Comparison of ENCODE assay signal across 8 cellular contexts in the genomic region with DNA sequence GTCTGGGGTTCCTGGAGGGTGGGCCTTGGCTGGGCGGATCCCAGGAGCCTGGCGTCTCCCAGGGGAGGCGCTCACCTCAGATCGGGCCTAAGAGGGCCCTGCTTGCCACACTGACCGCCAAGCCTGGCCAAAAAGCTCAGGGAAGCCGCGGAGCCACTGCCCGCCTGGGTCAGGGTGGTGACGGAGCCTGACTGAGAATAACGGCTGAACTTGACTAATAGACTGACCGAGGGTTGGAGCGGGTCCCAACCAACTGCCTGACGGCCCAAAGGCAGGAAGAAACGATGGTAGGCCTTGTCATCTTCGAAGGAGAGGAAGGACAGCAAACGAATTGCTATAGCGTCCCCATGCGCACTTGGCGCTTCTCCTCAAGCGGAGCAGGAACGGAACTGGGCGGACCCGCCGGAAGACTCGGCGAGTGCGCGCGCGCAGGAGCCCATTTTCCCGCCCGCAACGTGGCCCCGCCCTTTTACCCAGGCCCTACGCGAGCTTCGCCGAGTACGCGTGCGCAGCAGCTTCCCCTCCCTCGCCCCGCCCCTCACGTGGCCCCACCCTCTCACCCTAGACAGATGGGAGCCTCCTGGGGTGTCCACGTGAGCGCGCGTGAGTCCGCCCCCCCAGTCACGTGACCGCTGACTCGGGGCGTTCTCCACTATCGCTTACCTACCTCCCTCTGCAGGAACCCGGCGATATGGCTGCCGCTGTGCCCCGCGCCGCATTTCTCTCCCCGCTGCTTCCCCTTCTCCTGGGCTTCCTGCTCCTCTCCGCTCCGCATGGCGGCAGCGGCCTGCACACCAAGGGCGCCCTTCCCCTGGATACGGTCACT. TPM values are rescaled to one million over a fixed set of nuclear protein-coding genes. Genes with fewer than 3 reads are reported as not detected.
A peak's percentile ranks its signal among the peaks of the same experiment; 100 is the strongest.
DNase-seq lines count a peak whose midpoint lies in the region; ATAC-seq and TF ChIP-seq lines count a peak whose summit lies in the region.

A gene (plus strand): TSS at position 652 of the 826 bp plus-strand sequence. CDS start 40 bp downstream, at position 692.
A gene (minus strand): TSS at position 391 of the 826 bp plus-strand sequence. CDS start 7,895 bp downstream, outside the sequence.

- H2BK5ac ChIP-seq in trophoblast cell (ENCODE audit: low read depth, low read length, poor library complexity) = peak within 1 kb of the TSS; percentile 68

- ATAC-seq in HG02678 (IDR thresholded peaks at IDR 0.05; ENCODE audit: unreplicated experiment) = peak; percentile 70

- H3K4me3 ChIP-seq in SU-DHL-6 (ENCODE audit: insufficient read depth, low read length, poor library complexity, severe bottlenecking) (peak within 1 kb of the TSS; percentile 89), cardiac muscle cell (peak within 1 kb of the TSS; percentile 78), trophoblast cell (ENCODE audit: low read depth, low read length) (peak within 1 kb of the TSS; percentile 99), transverse colon (peak within 1 kb of the TSS; percentile 70 to 90 (median 84))

- peak within 1 kb of the TSS; percentile 70 for H3K18ac ChIP-seq in trophoblast cell (ENCODE audit: low read length)

- H3K9me2 ChIP-seq in SU-DHL-6 (replicated peaks; ENCODE audit: insufficient read depth, low read length) = no peaks in the 10 kb centered on the region

- peak within 1 kb of the TSS; percentile 97 for H3K4ac ChIP-seq in trophoblast cell (ENCODE audit: low read depth, low read length)

- H3K23ac ChIP-seq in trophoblast cell (ENCODE audit: low read length) = no peak within 1 kb of the TSS

- H3K79me2 ChIP-seq in SU-DHL-6 (ENCODE audit: insufficient read depth, low read length) (peaks cover 71% of the 10 kb centered on the region), trophoblast cell (ENCODE audit: control insufficient read depth, insufficient read depth, low read length, poor library complexity) (peaks cover 18% of the 10 kb centered on the region)

- peaks cover 28% of the 10 kb centered on the region for H3F3A ChIP-seq in SU-DHL-6 (ENCODE audit: insufficient read depth)

- H3K9ac ChIP-seq in SU-DHL-6 (ENCODE audit: low read length) (peak within 1 kb of the TSS; percentile 95), trophoblast cell (ENCODE audit: low read length) (peak within 1 kb of the TSS; percentile 98)

- H2AK5ac ChIP-seq in trophoblast cell (ENCODE audit: low read length) = peak within 1 kb of the TSS; percentile 4

- H3K27me3 ChIP-seq in SU-DHL-6 (ENCODE audit: low read length) = no peaks in the 10 kb centered on the region
- H3K27me3 ChIP-seq in cardiac muscle cell = no peaks in the 10 kb centered on the region
- H3K27me3 ChIP-seq in trophoblast cell (ENCODE audit: insufficient read depth, low read length) = no peaks in the 10 kb centered on the region
- H3K27me3 ChIP-seq in transverse colon = no peaks in the 10 kb centered on the region

- peaks cover 15% of the 10 kb centered on the region for H3K79me1 ChIP-seq in trophoblast cell (ENCODE audit: low read length)

- WGBS in trophoblast cell (ENCODE audit: extremely low coverage, insufficient coverage, insufficient read length) = no CpG with 5 or more reads among the region's 67 CpGs
- 0% methylated on average over 67 of the region's 67 CpGs; no CpG with 5 or more reads in 1 of the 2 donors for WGBS in transverse colon (ENCODE audit: low coverage in 1 of 2), 2 donors

- H4K12ac ChIP-seq in trophoblast cell (ENCODE audit: low read depth, low read length) = peak within 1 kb of the TSS; percentile 78

- in situ Hi-C loops in transverse colon (cut with MboI; ENCODE audit: low pct_ligation_motif_present in 1 of 4, low pct_unique_long_range_greater_than_20kb in 1 of 4, low sequenced_read_pairs in 3 of 4) = loop anchor here in 2 of 4 donors (10.0 kb wide), 1 partner anchor 68 kb away; no protein-coding TSS in a partner anchor

- H4K20me1 ChIP-seq in SU-DHL-6 (ENCODE audit: low read depth, low read length) = peaks cover 15% of the 10 kb centered on the region; the same call in 1 of the 2 replicates

- peak; percentile 97 for DNase-seq in NCI-H128 (lab: John Stamatoyannopoulos, UW; ENCODE audit: unreplicated experiment)
- peak; percentile 100 for DNase-seq in activated naive CD8-positive, alpha-beta T cell treated with anti-CD3 and anti-CD28 coated beads, Interleukin-2, amount 50 U/mL, for 16 hours (ENCODE audit: low read depth, low spot score)
- peak; percentile 99 for DNase-seq in cardiac muscle cell (ENCODE audit: low read depth in 1 of 2, low spot score in 1 of 2)
- DNase-seq in trophoblast cell = peak; percentile 99
- DNase-seq in transverse colon = peak; percentile 100

- TF ChIP-seq POLR2A in transverse colon (IDR thresholded peaks at IDR 0.05) = peak; percentile 95

- peak within 1 kb of the TSS; percentile 54 for H2BK120ac ChIP-seq in trophoblast cell (ENCODE audit: insufficient read depth, low read length, poor library complexity)

- H3K9me3 ChIP-seq in SU-DHL-6 (ENCODE audit: insufficient read depth, low read length) (no peaks in the 10 kb centered on the region), cardiac muscle cell (ENCODE audit: low read depth) (no peaks in the 10 kb centered on the region), trophoblast cell (ENCODE audit: insufficient read depth, low read depth, low read length) (peaks cover 5% of the 10 kb centered on the region), transverse colon (no peaks in the 10 kb centered on the region)

- intact Hi-C loops in transverse colon (cut with DNase I; ENCODE audit: low total_unique reads) = no loop called here

- no peak within 1 kb of the TSS for H2BK12ac ChIP-seq in trophoblast cell (ENCODE audit: low read length)

- H3K4me1 ChIP-seq in cardiac muscle cell (ENCODE audit: low read depth) = peaks cover 10% of the 10 kb centered on the region
- H3K4me1 ChIP-seq in trophoblast cell (ENCODE audit: control insufficient read depth in 1 of 2, insufficient read depth in 2 of 2, low read length in 2 of 2) = peaks cover 7 to 13% of the 10 kb centered on the region in 2 experiments
- peaks cover 16 to 44% (median 25%) of the 10 kb centered on the region in 4 donors for H3K4me1 ChIP-seq in transverse colon

- peak within 1 kb of the TSS; percentile 78 for H2AFZ ChIP-seq in SU-DHL-6 (ENCODE audit: low read depth, low read length, severe bottlenecking)
- H2AFZ ChIP-seq in trophoblast cell (ENCODE audit: insufficient read depth, low read length, poor library complexity) = peak within 1 kb of the TSS; percentile 72

- TF ChIP-seq CTCF in GM12872 (IDR thresholded peaks at IDR 0.05; ENCODE audit: insufficient read depth, low read depth, low read length) = peak; percentile 56
- peak; percentile 9 for TF ChIP-seq CTCF in SU-DHL-6 (IDR thresholded peaks at IDR 0.05; ENCODE audit: insufficient read depth, low read length, poor library complexity, severe bottlenecking)
- peak; percentile 44 for TF ChIP-seq CTCF in cardiac muscle cell (IDR thresholded peaks at IDR 0.05; ENCODE audit: low read depth, low read length)
- peak; percentile 62 to 94 (median 64) for TF ChIP-seq CTCF in transverse colon (IDR thresholded peaks at IDR 0.05)

- peak within 1 kb of the TSS; percentile 95 for H3K27ac ChIP-seq in SU-DHL-6 (ENCODE audit: low read depth, low read length)
- H3K27ac ChIP-seq in cardiac muscle cell = peak within 1 kb of the TSS; percentile 96
- H3K27ac ChIP-seq in trophoblast cell (ENCODE audit: low read depth, low read length) = peak within 1 kb of the TSS; percentile 95
- peak within 1 kb of the TSS; percentile 98 to 99 (median 98) for H3K27ac ChIP-seq in transverse colon

- H3K36me3 ChIP-seq in SU-DHL-6 (ENCODE audit: low read length) = peaks cover 12% of the 10 kb centered on the region
- H3K36me3 ChIP-seq in cardiac muscle cell = peaks cover 6% of the 10 kb centered on the region
- H3K36me3 ChIP-seq in trophoblast cell (ENCODE audit: control insufficient read depth in 1 of 2, insufficient read depth in 2 of 2, low read length in 2 of 2) = peaks cover 0 to 2% of the 10 kb centered on the region in 2 experiments
- peaks cover 0 to 3% (median 0%) of the 10 kb centered on the region in 4 donors for H3K36me3 ChIP-seq in transverse colon

- peak; percentile 33 for TF ChIP-seq EP300 in transverse colon (IDR thresholded peaks at IDR 0.05; ENCODE audit: low read depth)

- H3K4me2 ChIP-seq in SU-DHL-6 (ENCODE audit: low read depth, low read length, poor library complexity, severe bottlenecking) = peak within 1 kb of the TSS; percentile 90
- H3K4me2 ChIP-seq in trophoblast cell (ENCODE audit: low read length) = peak within 1 kb of the TSS; percentile 94

- peak within 1 kb of the TSS; percentile 92 for H4K8ac ChIP-seq in trophoblast cell (ENCODE audit: low read depth, low read length)

- peak within 1 kb of the TSS; percentile 96 for H4K91ac ChIP-seq in trophoblast cell (ENCODE audit: low read depth, low read length)

- peak within 1 kb of the TSS; percentile 97 for H3K14ac ChIP-seq in trophoblast cell (ENCODE audit: low read length)

RNA-seq across cellular contexts. Expression of the first gene that starts in this region (rescaled TPM):
- total RNA-seq in cardiac muscle cell (105 TPM in 2 replicates), transverse colon (10 to 100 TPM; 16.5 to 69.8 (median 37.5) TPM)
- 131 and 150 TPM in 2 replicates for polyA plus RNA-seq in cardiac muscle cell
- 141 and 146 TPM in 2 replicates for polyA plus RNA-seq in trophoblast cell (2013)

RNA-seq across cellular contexts. Expression of the second gene that starts in this region (rescaled TPM):
- total RNA-seq in cardiac muscle cell (12.9 and 16.6 TPM in 2 replicates), transverse colon (10 to 100 TPM; 17.6 to 35.9 (median 25.2) TPM)
- polyA plus RNA-seq in cardiac muscle cell = 30.4 and 33.8 TPM in 2 replicates
- polyA plus RNA-seq in trophoblast cell (2013) = 6.0 and 6.2 TPM in 2 replicates

Comparison
In these comparisons a context has a peak if more than half of its experiments do, and no peak if none do; other contexts are left out.
1. Peak in every context shown above with its lines: DNase-seq, ATAC-seq, H3K4me3 ChIP-seq and H3K27ac ChIP-seq.
2. CTCF ChIP-seq: peak in every context shown above with its lines; median percentile 64 in transverse colon; 56 in GM12872; 44 in cardiac muscle cell; 9 in SU-DHL-6.